ENCODE assay signal across 1 cellular context in the genomic region with DNA sequence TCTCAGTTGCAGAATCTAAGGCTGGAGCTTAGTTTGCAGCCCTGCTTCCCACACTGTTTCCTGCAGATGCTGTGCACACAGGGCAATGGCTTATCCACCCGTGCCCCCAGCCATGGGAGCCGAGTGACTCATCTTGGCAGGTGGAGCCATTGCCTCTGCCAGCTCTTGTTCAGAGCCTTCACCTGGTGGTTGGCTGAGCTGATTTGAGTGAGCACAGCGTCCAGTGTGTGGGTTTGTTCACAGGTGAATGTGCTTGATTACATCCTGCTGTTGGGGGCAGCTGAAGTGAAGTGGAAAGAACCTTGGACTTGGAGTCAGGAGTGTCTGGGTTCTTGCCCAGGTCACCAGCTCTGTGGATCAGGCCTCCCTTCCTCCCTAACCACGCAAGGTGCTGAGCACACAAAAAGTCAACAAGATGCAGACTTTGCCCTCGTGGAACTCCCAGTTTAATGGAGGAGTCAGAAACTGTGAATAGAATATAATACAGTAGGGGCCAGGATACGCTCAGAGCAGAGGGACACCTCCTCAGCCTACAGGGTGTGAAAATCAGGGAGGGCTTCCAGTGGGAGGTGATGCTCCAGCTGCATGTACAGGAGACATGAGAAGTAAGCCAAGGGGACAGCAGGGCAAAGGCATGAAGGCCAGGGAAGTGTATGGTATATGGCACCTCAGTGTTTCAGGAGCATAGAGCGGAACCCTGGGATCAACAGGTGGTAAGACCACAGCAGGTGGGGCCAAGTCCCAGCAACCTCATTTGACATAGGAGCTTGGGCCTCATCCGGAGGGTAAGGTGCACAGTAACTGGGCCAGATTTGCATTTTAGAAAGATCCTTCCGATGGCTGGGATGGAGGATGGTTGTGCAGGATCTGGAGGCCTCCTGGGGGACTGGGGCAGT.
TF ChIP-seq lines count a peak whose summit lies in the region.

No MANE protein-coding gene starts in this region.

TF ChIP-seq in HepG2, 621 proteins besides CTCF, POLR2A, EP300 and RAD21 (continued from another document):
- TF ChIP-seq, protein P1, sequence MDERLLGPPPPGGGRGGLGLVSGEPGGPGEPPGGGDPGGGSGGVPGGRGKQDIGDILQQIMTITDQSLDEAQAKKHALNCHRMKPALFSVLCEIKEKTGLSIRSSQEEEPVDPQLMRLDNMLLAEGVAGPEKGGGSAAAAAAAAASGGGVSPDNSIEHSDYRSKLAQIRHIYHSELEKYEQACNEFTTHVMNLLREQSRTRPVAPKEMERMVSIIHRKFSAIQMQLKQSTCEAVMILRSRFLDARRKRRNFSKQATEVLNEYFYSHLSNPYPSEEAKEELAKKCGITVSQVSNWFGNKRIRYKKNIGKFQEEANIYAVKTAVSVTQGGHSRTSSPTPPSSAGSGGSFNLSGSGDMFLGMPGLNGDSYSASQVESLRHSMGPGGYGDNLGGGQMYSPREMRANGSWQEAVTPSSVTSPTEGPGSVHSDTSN (CRISPR knock-in tag; IDR thresholded peaks at IDR 0.05): no peak
- TF ChIP-seq, protein P2, sequence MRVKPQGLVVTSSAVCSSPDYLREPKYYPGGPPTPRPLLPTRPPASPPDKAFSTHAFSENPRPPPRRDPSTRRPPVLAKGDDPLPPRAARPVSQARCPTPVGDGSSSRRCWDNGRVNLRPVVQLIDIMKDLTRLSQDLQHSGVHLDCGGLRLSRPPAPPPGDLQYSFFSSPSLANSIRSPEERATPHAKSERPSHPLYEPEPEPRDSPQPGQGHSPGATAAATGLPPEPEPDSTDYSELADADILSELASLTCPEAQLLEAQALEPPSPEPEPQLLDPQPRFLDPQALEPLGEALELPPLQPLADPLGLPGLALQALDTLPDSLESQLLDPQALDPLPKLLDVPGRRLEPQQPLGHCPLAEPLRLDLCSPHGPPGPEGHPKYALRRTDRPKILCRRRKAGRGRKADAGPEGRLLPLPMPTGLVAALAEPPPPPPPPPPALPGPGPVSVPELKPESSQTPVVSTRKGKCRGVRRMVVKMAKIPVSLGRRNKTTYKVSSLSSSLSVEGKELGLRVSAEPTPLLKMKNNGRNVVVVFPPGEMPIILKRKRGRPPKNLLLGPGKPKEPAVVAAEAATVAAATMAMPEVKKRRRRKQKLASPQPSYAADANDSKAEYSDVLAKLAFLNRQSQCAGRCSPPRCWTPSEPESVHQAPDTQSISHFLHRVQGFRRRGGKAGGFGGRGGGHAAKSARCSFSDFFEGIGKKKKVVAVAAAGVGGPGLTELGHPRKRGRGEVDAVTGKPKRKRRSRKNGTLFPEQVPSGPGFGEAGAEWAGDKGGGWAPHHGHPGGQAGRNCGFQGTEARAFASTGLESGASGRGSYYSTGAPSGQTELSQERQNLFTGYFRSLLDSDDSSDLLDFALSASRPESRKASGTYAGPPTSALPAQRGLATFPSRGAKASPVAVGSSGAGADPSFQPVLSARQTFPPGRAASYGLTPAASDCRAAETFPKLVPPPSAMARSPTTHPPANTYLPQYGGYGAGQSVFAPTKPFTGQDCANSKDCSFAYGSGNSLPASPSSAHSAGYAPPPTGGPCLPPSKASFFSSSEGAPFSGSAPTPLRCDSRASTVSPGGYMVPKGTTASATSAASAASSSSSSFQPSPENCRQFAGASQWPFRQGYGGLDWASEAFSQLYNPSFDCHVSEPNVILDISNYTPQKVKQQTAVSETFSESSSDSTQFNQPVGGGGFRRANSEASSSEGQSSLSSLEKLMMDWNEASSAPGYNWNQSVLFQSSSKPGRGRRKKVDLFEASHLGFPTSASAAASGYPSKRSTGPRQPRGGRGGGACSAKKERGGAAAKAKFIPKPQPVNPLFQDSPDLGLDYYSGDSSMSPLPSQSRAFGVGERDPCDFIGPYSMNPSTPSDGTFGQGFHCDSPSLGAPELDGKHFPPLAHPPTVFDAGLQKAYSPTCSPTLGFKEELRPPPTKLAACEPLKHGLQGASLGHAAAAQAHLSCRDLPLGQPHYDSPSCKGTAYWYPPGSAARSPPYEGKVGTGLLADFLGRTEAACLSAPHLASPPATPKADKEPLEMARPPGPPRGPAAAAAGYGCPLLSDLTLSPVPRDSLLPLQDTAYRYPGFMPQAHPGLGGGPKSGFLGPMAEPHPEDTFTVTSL (CRISPR knock-in tag; IDR thresholded peaks at IDR 0.05; ENCODE audit: borderline replicate concordance): no peak
- TF ChIP-seq ZNF234 (CRISPR knock-in tag; conservative IDR thresholded peaks at IDR 0.05) (no peak), SUZ12 (IDR thresholded peaks at IDR 0.05; ENCODE audit: low read depth, low read length) (no peak), ZNF432 (CRISPR knock-in tag; IDR thresholded peaks at IDR 0.05; ENCODE audit: borderline replicate concordance) (no peak), ZNF121 (CRISPR knock-in tag; IDR thresholded peaks at IDR 0.05) (peak; percentile 53; the same call in 1 of the 2 replicates), AGO1 (IDR thresholded peaks at IDR 0.05; ENCODE audit: low read depth, low read length, poor library complexity, severe bottlenecking) (no peak), ARHGAP35 (CRISPR knock-in tag; IDR thresholded peaks at IDR 0.05; ENCODE audit: borderline replicate concordance) (no peak), ZNF878 (CRISPR knock-in tag; IDR thresholded peaks at IDR 0.05) (no peak), NR1H2 (CRISPR knock-in tag; IDR thresholded peaks at IDR 0.05; ENCODE audit: borderline replicate concordance, low read depth) (no peak), SAP130 (CRISPR knock-in tag; IDR thresholded peaks at IDR 0.05; ENCODE audit: low read depth) (peak; percentile 20; the same call in 1 of the 2 replicates), ZNF484 (CRISPR knock-in tag; IDR thresholded peaks at IDR 0.05; ENCODE audit: borderline replicate concordance, low read depth) (no peak), ZNF34 (CRISPR knock-in tag; IDR thresholded peaks at IDR 0.05; ENCODE audit: borderline replicate concordance) (no peak)
- TF ChIP-seq, protein P3, sequence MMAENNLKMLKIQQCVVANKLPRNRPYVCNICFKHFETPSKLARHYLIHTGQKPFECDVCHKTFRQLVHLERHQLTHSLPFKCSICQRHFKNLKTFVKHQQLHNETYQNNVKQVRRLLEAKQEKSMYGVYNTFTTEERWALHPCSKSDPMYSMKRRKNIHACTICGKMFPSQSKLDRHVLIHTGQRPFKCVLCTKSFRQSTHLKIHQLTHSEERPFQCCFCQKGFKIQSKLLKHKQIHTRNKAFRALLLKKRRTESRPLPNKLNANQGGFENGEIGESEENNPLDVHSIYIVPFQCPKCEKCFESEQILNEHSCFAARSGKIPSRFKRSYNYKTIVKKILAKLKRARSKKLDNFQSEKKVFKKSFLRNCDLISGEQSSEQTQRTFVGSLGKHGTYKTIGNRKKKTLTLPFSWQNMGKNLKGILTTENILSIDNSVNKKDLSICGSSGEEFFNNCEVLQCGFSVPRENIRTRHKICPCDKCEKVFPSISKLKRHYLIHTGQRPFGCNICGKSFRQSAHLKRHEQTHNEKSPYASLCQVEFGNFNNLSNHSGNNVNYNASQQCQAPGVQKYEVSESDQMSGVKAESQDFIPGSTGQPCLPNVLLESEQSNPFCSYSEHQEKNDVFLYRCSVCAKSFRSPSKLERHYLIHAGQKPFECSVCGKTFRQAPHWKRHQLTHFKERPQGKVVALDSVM (CRISPR knock-in tag; IDR thresholded peaks at IDR 0.05): no peak
- TF ChIP-seq, protein P4, sequence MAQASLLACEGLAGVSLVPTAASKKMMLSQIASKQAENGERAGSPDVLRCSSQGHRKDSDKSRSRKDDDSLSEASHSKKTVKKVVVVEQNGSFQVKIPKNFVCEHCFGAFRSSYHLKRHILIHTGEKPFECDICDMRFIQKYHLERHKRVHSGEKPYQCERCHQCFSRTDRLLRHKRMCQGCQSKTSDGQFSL (CRISPR knock-in tag; IDR thresholded peaks at IDR 0.05): no peak
- TF ChIP-seq, protein P5, sequence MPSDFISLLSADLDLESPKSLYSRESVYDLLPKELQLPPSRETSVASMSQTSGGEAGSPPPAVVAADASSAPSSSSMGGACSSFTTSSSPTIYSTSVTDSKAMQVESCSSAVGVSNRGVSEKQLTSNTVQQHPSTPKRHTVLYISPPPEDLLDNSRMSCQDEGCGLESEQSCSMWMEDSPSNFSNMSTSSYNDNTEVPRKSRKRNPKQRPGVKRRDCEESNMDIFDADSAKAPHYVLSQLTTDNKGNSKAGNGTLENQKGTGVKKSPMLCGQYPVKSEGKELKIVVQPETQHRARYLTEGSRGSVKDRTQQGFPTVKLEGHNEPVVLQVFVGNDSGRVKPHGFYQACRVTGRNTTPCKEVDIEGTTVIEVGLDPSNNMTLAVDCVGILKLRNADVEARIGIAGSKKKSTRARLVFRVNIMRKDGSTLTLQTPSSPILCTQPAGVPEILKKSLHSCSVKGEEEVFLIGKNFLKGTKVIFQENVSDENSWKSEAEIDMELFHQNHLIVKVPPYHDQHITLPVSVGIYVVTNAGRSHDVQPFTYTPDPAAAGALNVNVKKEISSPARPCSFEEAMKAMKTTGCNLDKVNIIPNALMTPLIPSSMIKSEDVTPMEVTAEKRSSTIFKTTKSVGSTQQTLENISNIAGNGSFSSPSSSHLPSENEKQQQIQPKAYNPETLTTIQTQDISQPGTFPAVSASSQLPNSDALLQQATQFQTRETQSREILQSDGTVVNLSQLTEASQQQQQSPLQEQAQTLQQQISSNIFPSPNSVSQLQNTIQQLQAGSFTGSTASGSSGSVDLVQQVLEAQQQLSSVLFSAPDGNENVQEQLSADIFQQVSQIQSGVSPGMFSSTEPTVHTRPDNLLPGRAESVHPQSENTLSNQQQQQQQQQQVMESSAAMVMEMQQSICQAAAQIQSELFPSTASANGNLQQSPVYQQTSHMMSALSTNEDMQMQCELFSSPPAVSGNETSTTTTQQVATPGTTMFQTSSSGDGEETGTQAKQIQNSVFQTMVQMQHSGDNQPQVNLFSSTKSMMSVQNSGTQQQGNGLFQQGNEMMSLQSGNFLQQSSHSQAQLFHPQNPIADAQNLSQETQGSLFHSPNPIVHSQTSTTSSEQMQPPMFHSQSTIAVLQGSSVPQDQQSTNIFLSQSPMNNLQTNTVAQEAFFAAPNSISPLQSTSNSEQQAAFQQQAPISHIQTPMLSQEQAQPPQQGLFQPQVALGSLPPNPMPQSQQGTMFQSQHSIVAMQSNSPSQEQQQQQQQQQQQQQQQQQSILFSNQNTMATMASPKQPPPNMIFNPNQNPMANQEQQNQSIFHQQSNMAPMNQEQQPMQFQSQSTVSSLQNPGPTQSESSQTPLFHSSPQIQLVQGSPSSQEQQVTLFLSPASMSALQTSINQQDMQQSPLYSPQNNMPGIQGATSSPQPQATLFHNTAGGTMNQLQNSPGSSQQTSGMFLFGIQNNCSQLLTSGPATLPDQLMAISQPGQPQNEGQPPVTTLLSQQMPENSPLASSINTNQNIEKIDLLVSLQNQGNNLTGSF (CRISPR knock-in tag; IDR thresholded peaks at IDR 0.05): no peak
